Comparison of ENCODE assay signal across 1 cellular context in genomic region chr20:31716818-31717477, GRCh38.
TF ChIP-seq lines count a peak whose summit lies in the region.

No MANE protein-coding gene starts in this region.

TF ChIP-seq in HCT116, 20 proteins besides CTCF, POLR2A, EP300 and RAD21 (continued from another document):
- TF ChIP-seq REST (IDR thresholded peaks at IDR 0.05; ENCODE audit: low read depth), result no peak
- TF ChIP-seq POLR2AphosphoS5 (IDR thresholded peaks at IDR 0.05; ENCODE audit: low read depth, low read length), result no peak
- TF ChIP-seq ZBTB33 (IDR thresholded peaks at IDR 0.05; ENCODE audit: extremely low read depth, insufficient replicate concordance, low read length), result no peak
- no peak for TF ChIP-seq FOSL1 (IDR thresholded peaks at IDR 0.05; ENCODE audit: low read depth)
- no peak for TF ChIP-seq TCF7L2 (IDR thresholded peaks at IDR 0.05; ENCODE audit: borderline replicate concordance, extremely low read depth, insufficient read depth, insufficient read length)
- TF ChIP-seq EZH2phosphoT487 (IDR thresholded peaks at IDR 0.05; ENCODE audit: borderline replicate concordance), result no peak
- no peak for TF ChIP-seq ATF3 (IDR thresholded peaks at IDR 0.05)
- TF ChIP-seq EGR1 (IDR thresholded peaks at IDR 0.05; ENCODE audit: low read depth), result no peak
